In genomic region chr22:44118645-44119315, GRCh38 we compare ENCODE assay signal across 23 cellular contexts.
"Had no signal": no experiment of that assay in that cellular context is flagged by ENCODE, and none has a peak within 500 bp of the region (broad histone marks: within the 10 kb centered on the region; RNA-seq: fewer than 3 reads in every experiment).

No MANE protein-coding gene starts in this region.

- H3K36me3 ChIP-seq: brain microvascular endothelial cell, neutrophil had no signal

- DNase-seq: activated CD4-positive, alpha-beta T cell treated with anti-CD3 and anti-CD28 coated beads, Interleukin-2, amount 10 ng/mL, durations not matched to agents 7 days and 5 days; activated CD8-positive, alpha-beta memory T cell treated with anti-CD3 and anti-CD28 coated beads, Interleukin-2, amount 50 U/mL, for 4 hours; activated effector memory CD4-positive, alpha-beta T cell treated with Interleukin-2 at 50 U/mL for 16 hours; activated naive CD4-positive, alpha-beta T cell treated with anti-CD3 and anti-CD28 coated beads, Interleukin-2, amount 50 U/mL, for 16 hours; activated T-cell treated with anti-CD3 and anti-CD28 coated beads, Interleukin-2, amount 50 U/mL, for 48 hours; brain microvascular endothelial cell; cortex of kidney; gastrocnemius medialis; head of caudate nucleus; left ventricle myocardium inferior; mesenchymal stem cell; mucosa of descending colon; naive B cell; stimulated activated CD4-positive, alpha-beta T cell treated with anti-CD3 and anti-CD28 coated beads, Interleukin-2, amount 100 ng/mL, for 24 hours; stimulated activated naive CD4-positive, alpha-beta T cell treated with Interleukin-2 at 50 U/mL for 16 hours; substantia nigra; T-helper 9 cell; tibial artery had no signal

- H3K9me3 ChIP-seq: gastrocnemius medialis, mucosa of descending colon, neutrophil, tibial artery had no signal

- H3K27me3 ChIP-seq: brain microvascular endothelial cell, gastrocnemius medialis, neutrophil, tibial artery had no signal

- H3K9ac ChIP-seq: parathyroid adenoma had no signal

- H3K4me3 ChIP-seq: gastrocnemius medialis, left ventricle myocardium inferior, mucosa of descending colon, tibial artery had no signal

- H3K4me1 Mint-ChIP-seq: activated CD4-positive, alpha-beta T cell treated with anti-CD3 and anti-CD28 coated beads, Interleukin-2, amount 10 ng/mL, durations not matched to agents 7 days and 5 days had no signal

- ATAC-seq: activated CD4-positive, CD25-positive, alpha-beta regulatory T cell treated with anti-CD3 and anti-CD28 coated beads, Interleukin-2, amount 50 U/mL, for 24 hours; esophagus mucosa; gastrocnemius medialis; mucosa of descending colon had no signal

- H3K27me3 Mint-ChIP-seq: activated CD4-positive, alpha-beta T cell treated with anti-CD3 and anti-CD28 coated beads, Interleukin-2, amount 10 ng/mL, durations not matched to agents 7 days and 5 days; central memory CD8-positive, alpha-beta T cell; naive B cell had no signal

- H3K27ac ChIP-seq: brain microvascular endothelial cell, gastrocnemius medialis, neutrophil, parathyroid adenoma, tibial artery had no signal

- H3K4me3 Mint-ChIP-seq: activated CD4-positive, alpha-beta T cell treated with anti-CD3 and anti-CD28 coated beads, Interleukin-2, amount 10 ng/mL, durations not matched to agents 7 days and 5 days; central memory CD8-positive, alpha-beta T cell had no signal

- H3K27ac Mint-ChIP-seq: activated CD4-positive, alpha-beta T cell treated with anti-CD3 and anti-CD28 coated beads, Interleukin-2, amount 10 ng/mL, durations not matched to agents 7 days and 5 days; naive B cell had no signal

- H3K4me1 ChIP-seq: parathyroid adenoma, tibial artery had no signal

- H3K9me3 Mint-ChIP-seq: central memory CD8-positive, alpha-beta T cell had no signal
